Comparison of ENCODE assay signal across 8 cellular contexts in the genomic region with DNA sequence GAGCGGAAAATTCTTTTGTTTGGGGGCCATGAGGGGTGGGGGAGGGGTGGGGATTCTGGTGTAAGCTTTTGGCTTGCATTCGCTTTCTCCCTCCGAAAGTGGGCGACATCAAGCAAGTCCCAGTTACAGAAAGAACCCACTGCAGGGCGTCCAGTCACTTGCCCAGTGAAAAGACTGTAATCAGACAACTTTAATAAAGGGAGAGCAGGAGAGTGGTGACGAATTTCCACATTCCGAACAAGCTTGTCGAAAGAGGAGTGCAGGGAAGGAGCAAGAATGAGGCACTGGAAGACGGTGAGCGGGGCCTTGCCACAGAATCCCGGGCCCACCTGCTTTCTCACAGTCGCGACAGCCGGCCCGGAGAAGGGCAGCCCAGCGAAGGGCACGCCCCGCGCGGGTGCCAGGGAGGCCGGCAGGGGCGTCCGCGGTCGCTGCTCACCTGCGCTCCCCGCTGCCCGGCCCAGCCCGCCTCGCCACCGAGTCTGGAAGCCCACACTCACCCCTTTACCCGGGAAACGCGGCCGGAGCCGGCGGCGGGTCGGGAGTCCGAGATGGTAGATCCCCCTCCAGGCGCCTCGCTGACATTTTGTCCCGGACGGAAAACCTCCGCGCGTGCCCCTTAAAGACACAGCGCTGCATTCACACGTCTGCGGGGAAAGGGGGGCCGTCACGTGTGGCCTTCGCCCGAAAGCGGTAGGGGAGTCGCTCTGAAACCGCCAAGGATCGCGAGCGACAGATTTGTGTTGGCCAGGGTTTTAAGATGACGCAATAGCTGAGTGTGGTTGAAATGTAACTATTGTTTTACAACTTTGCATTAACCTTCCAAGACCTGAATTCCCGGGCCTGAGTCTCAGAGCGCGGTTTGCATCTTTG. TPM values are rescaled to one million over a fixed set of nuclear protein-coding genes. Genes with fewer than 3 reads are reported as not detected.
A peak's percentile ranks its signal among the peaks of the same experiment; 100 is the strongest.
DNase-seq lines count a peak whose midpoint lies in the region; ATAC-seq and TF ChIP-seq lines count a peak whose summit lies in the region.

A gene with protein sequence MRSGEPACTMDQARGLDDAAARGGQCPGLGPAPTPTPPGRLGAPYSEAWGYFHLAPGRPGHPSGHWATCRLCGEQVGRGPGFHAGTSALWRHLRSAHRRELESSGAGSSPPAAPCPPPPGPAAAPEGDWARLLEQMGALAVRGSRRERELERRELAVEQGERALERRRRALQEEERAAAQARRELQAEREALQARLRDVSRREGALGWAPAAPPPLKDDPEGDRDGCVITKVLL (minus strand): TSS at position 675 of the 873 bp plus-strand sequence. CDS start 9,407 bp downstream, outside the sequence.

- peaks cover 0 to 21% (median 15%) of the 10 kb centered on the region in 4 donors for H3K4me1 ChIP-seq in liver (ENCODE audit: control insufficient read depth in 4 of 4, insufficient read depth in 4 of 4, low read length in 3 of 4)

- H3K9me3 ChIP-seq in liver (ENCODE audit: control insufficient read depth in 4 of 4, low read length in 3 of 4), result no peaks in the 10 kb centered on the region

- no peaks in the 10 kb centered on the region for H3K27me3 ChIP-seq in liver (ENCODE audit: control insufficient read depth in 4 of 4, insufficient read depth in 4 of 4, low read length in 3 of 4)

- TF ChIP-seq RAD21 in liver (IDR thresholded peaks at IDR 0.05), result peak in 1 of 2 donors; percentile 11

- DNase-seq in AG08395 (ENCODE audit: low spot score) (peak; percentile 52), NCI-H526 (lab: John Stamatoyannopoulos, UW) (peak; percentile 79 to 82), dermis microvascular lymphatic vessel endothelial cell (ENCODE audit: low read depth in 2 of 2) (peak; percentile 43 to 73)
- peak; percentile 36 to 47 for DNase-seq in activated CD4-positive, alpha-beta T cell treated with anti-CD3 and anti-CD28 coated beads, Interleukin-2, amount 50 U/mL, for 48 hours
- peak; percentile 24 to 26 for DNase-seq in stimulated activated CD4-positive, alpha-beta T cell treated with anti-CD3 and anti-CD28 coated beads, Interleukin-4, amount 100 ng/mL, for 48 hours (ENCODE audit: low read depth in 2 of 2)

- under 1% methylated on average over 64 of the region's 64 CpGs for WGBS in liver

- H3K9ac ChIP-seq in liver (ENCODE audit: low read depth in 1 of 2, low read length in 2 of 2), result peak within 1 kb of the TSS; percentile 69 to 85

- TF ChIP-seq CTCF in liver (IDR thresholded peaks at IDR 0.05; ENCODE audit: low read depth, low read length, missing input control), result peak; percentile 0

- H3K4me3 ChIP-seq in liver (ENCODE audit: low read depth in 1 of 3, low read length in 3 of 3), result peak within 1 kb of the TSS; percentile 65 to 85 (median 68)

- peaks cover 0 to 4% (median 0%) of the 10 kb centered on the region in 4 donors for H3K36me3 ChIP-seq in liver (ENCODE audit: control insufficient read depth in 4 of 4, insufficient read depth in 3 of 4, low read depth in 1 of 4, low read length in 3 of 4)

- peak within 1 kb of the TSS; percentile 88 to 96 for H3K27ac ChIP-seq in liver (ENCODE audit: low read depth in 1 of 2, low read length in 2 of 2)

- peak; percentile 42 for ATAC-seq in GM18870 (IDR thresholded peaks at IDR 0.05; ENCODE audit: unreplicated experiment)
- ATAC-seq in HG03280 (IDR thresholded peaks at IDR 0.05; ENCODE audit: unreplicated experiment), result peak; percentile 54

TF ChIP-seq in liver, 16 proteins besides CTCF, POLR2A, EP300 and RAD21:
- TF ChIP-seq FOXA1 (IDR thresholded peaks at IDR 0.05), result no peak
- TF ChIP-seq SP1 (IDR thresholded peaks at IDR 0.05), result no peak
- TF ChIP-seq, protein P1, sequence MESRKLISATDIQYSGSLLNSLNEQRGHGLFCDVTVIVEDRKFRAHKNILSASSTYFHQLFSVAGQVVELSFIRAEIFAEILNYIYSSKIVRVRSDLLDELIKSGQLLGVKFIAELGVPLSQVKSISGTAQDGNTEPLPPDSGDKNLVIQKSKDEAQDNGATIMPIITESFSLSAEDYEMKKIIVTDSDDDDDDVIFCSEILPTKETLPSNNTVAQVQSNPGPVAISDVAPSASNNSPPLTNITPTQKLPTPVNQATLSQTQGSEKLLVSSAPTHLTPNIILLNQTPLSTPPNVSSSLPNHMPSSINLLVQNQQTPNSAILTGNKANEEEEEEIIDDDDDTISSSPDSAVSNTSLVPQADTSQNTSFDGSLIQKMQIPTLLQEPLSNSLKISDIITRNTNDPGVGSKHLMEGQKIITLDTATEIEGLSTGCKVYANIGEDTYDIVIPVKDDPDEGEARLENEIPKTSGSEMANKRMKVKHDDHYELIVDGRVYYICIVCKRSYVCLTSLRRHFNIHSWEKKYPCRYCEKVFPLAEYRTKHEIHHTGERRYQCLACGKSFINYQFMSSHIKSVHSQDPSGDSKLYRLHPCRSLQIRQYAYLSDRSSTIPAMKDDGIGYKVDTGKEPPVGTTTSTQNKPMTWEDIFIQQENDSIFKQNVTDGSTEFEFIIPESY (IDR thresholded peaks at IDR 0.05), result no peak
- TF ChIP-seq FOXA2 (IDR thresholded peaks at IDR 0.05), result no peak
- TF ChIP-seq YY1 (IDR thresholded peaks at IDR 0.05), result no peak
- TF ChIP-seq, protein P2, sequence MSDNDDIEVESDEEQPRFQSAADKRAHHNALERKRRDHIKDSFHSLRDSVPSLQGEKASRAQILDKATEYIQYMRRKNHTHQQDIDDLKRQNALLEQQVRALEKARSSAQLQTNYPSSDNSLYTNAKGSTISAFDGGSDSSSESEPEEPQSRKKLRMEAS (IDR thresholded peaks at IDR 0.05), result peak; percentile 50
- TF ChIP-seq, protein P3, sequence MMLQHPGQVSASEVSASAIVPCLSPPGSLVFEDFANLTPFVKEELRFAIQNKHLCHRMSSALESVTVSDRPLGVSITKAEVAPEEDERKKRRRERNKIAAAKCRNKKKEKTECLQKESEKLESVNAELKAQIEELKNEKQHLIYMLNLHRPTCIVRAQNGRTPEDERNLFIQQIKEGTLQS (IDR thresholded peaks at IDR 0.05), result peak; percentile 79
- no peak for TF ChIP-seq TAF1 (conservative IDR thresholded peaks at IDR 0.05)

RNA-seq across cellular contexts. Expression of the gene that starts here (rescaled TPM):
- total RNA-seq in dermis microvascular lymphatic vessel endothelial cell (1.0 and 1.6 TPM in 2 replicates), liver (1 to 10 TPM; 2.1 to 2.8 TPM)
- 1 to 10 TPM; 5.2 TPM for polyA plus RNA-seq in liver

Comparison
In these comparisons a context has a peak if more than half of its experiments do, and no peak if none do; other contexts are left out.
1. Peak in every context shown above with its lines: DNase-seq, ATAC-seq, H3K4me3 ChIP-seq and H3K27ac ChIP-seq.
2. DNase-seq: peak in every context shown above with its lines; median percentile 80 in NCI-H526; 58 in dermis microvascular lymphatic vessel endothelial cell; 52 in AG08395; 42 in activated CD4-positive, alpha-beta T cell treated with anti-CD3 and anti-CD28 coated beads, Interleukin-2, amount 50 U/mL, for 48 hours; 25 in stimulated activated CD4-positive, alpha-beta T cell treated with anti-CD3 and anti-CD28 coated beads, Interleukin-4, amount 100 ng/mL, for 48 hours.